In genomic region chr12:98235301-98235700, GRCh38 we compare ENCODE assay signal across 27 cellular contexts.
"Had no signal": no experiment of that assay in that cellular context is flagged by ENCODE, and none has a peak within 500 bp of the region (broad histone marks: within the 10 kb centered on the region; RNA-seq: fewer than 3 reads in every experiment).

No MANE protein-coding gene starts in this region.

- H3K9me3 ChIP-seq: colonic mucosa, gastrocnemius medialis had no signal

- H3K4me1 ChIP-seq: colonic mucosa, esophagus squamous epithelium, foreskin keratinocyte, gastrocnemius medialis, heart left ventricle, heart right ventricle had no signal

- H3K27me3 ChIP-seq: colonic mucosa, dorsolateral prefrontal cortex, esophagus muscularis mucosa, esophagus squamous epithelium, foreskin keratinocyte, gastrocnemius medialis, gastroesophageal sphincter, heart left ventricle, heart right ventricle had no signal

- ATAC-seq: effector memory CD8-positive, alpha-beta T cell; esophagus mucosa; foreskin keratinocyte; gastrocnemius medialis; gastroesophageal sphincter; heart left ventricle; heart right ventricle had no signal

- H3K4me3 ChIP-seq: colonic mucosa, coronary artery, dorsolateral prefrontal cortex, esophagus muscularis mucosa, esophagus squamous epithelium, gastrocnemius medialis, gastroesophageal sphincter, heart left ventricle, heart right ventricle had no signal

- FAIRE-seq: colon, endometrium, endothelial cell of umbilical vein had no signal

- DNase-seq: colonic mucosa; cortex of kidney; dermis blood vessel endothelial cell; dorsolateral prefrontal cortex; effector CD4-positive, alpha-beta T cell; effector CD8-positive, alpha-beta T cell; effector memory CD4-positive, alpha-beta T cell; effector memory CD8-positive, alpha-beta T cell; endodermal cell; erythroblast; esophagus squamous epithelium; foreskin fibroblast; foreskin keratinocyte; foreskin melanocyte; gastrocnemius medialis; glutamatergic neuron; head of caudate nucleus; heart left ventricle; heart right ventricle had no signal

- H3K36me3 ChIP-seq: colonic mucosa, esophagus muscularis mucosa, esophagus squamous epithelium, gastrocnemius medialis, gastroesophageal sphincter, heart left ventricle, heart right ventricle had no signal

- H3K27ac ChIP-seq: colonic mucosa, coronary artery, dorsolateral prefrontal cortex, epithelial cell of prostate, esophagus muscularis mucosa, esophagus squamous epithelium, foreskin keratinocyte, gastrocnemius medialis, gastroesophageal sphincter, heart left ventricle, heart right ventricle had no signal
